ENCODE assay signal across 8 cellular contexts in the genomic region with DNA sequence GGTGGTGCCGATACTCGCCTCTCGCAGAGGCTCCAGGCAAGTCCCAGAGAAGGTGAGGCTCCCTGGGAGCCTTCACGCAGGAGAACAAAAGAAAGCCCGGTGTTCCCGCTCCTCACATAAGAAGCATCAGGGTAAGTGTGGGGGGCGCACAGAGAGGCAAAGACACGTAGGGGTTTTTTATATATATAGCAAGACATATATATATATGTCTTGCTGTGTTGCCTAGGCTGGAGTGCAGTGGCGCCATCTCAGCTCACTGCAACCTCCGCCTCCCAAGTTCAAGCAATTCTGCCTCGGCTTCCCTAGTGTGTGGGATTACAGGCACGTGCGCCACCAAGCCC.
DNase-seq lines count a peak whose midpoint lies in the region; ATAC-seq, FAIRE-seq and TF ChIP-seq lines count a peak whose summit lies in the region.

No MANE protein-coding gene starts in this region.

- H2AFZ ChIP-seq in astrocyte (ENCODE audit: low read depth, low read length): no peak overlapping the region

- H3K27me3 ChIP-seq in CD8-positive, alpha-beta T cell (ENCODE audit: insufficient read depth, low read length): no peaks in the 10 kb centered on the region
- H3K27me3 ChIP-seq in astrocyte (ENCODE audit: insufficient read depth, low read length) (no peaks in the 10 kb centered on the region), neutrophil (no peaks in the 10 kb centered on the region)

- peaks cover 24% of the 10 kb centered on the region for H3K4me1 Mint-ChIP-seq in CD8-positive, alpha-beta T cell (ENCODE audit: low read depth)
- H3K4me1 Mint-ChIP-seq in astrocyte (ENCODE audit: low read depth, unreplicated experiment): no peaks in the 10 kb centered on the region

- DNase-seq in CD8-positive, alpha-beta T cell: no peak
- no peak for DNase-seq in astrocyte (ENCODE audit: low read depth)
- no peak for DNase-seq in NCI-H1417 treated with DMSO at 0.1 percent for 48 hours (lab: John Stamatoyannopoulos, UW)
- DNase-seq in NCI-H345 treated with DMSO at 0.1 percent for 48 hours (lab: John Stamatoyannopoulos, UW; ENCODE audit: unreplicated experiment): no peak

- peak; percentile 52 for TF ChIP-seq CTCF in CD8-positive, alpha-beta T cell (IDR thresholded peaks at IDR 0.05)
- TF ChIP-seq CTCF in astrocyte (IDR thresholded peaks at IDR 0.05; ENCODE audit: insufficient read depth, low read depth, low read length) (no peak), neutrophil (IDR thresholded peaks at IDR 0.05) (no peak)

- H3K79me2 ChIP-seq in astrocyte (ENCODE audit: insufficient read depth, low read length): no peaks in the 10 kb centered on the region

- no peaks in the 10 kb centered on the region for H3K27me3 Mint-ChIP-seq in CD8-positive, alpha-beta T cell (ENCODE audit: low read depth)
- peaks cover 2% of the 10 kb centered on the region for H3K27me3 Mint-ChIP-seq in astrocyte (ENCODE audit: low read depth, unreplicated experiment)

- H3K9me3 ChIP-seq in CD8-positive, alpha-beta T cell (ENCODE audit: low read length): no peaks in the 10 kb centered on the region
- no peaks in the 10 kb centered on the region for H3K9me3 ChIP-seq in astrocyte (ENCODE audit: insufficient read depth, low read depth, low read length)
- no peaks in the 10 kb centered on the region for H3K9me3 ChIP-seq in neutrophil

- peak overlapping the region; percentile 69 for H3K27ac Mint-ChIP-seq in CD8-positive, alpha-beta T cell
- H3K27ac Mint-ChIP-seq in astrocyte (ENCODE audit: unreplicated experiment): no peak overlapping the region

- no peak overlapping the region for H3K9ac ChIP-seq in astrocyte (ENCODE audit: low read length)

- POLR2A ChIA-PET in CD8-positive, alpha-beta T cell (lab: Charles Lee): interaction anchor here (1.0 kb wide), 1 partner anchor 391 kb away, joined by 3 read pairs; no protein-coding TSS in a partner anchor

- H3K36me3 Mint-ChIP-seq in CD8-positive, alpha-beta T cell: peaks cover 7% of the 10 kb centered on the region
- H3K36me3 Mint-ChIP-seq in astrocyte (ENCODE audit: low read depth, unreplicated experiment): no peaks in the 10 kb centered on the region

- intact Hi-C loops in CD8-positive, alpha-beta T cell (cut with DNase I, micrococcal nuclease): loop anchor here in 1 of 2 experiments (5.0 to 10.0 kb wide), 2 partner anchors 192 to 700 kb away; no protein-coding TSS in a partner anchor

- CTCF ChIA-PET in CD8-positive, alpha-beta T cell (lab: Charles Lee): interaction anchor here (0.9 to 3.6 kb wide), 17 partner anchors 9 to 465 kb away, joined by 3 to 39 read pairs (median 4); no protein-coding TSS in a partner anchor

- H4K20me1 ChIP-seq in astrocyte (ENCODE audit: insufficient read depth, low read length): no peaks in the 10 kb centered on the region

- H3K36me3 ChIP-seq in CD8-positive, alpha-beta T cell (ENCODE audit: insufficient read depth, low read length): no peaks in the 10 kb centered on the region
- H3K36me3 ChIP-seq in astrocyte (ENCODE audit: insufficient read depth, low read length): no peaks in the 10 kb centered on the region
- H3K36me3 ChIP-seq in neutrophil: no peaks in the 10 kb centered on the region

- peaks cover 12% of the 10 kb centered on the region for H3K4me1 ChIP-seq in CD8-positive, alpha-beta T cell (ENCODE audit: insufficient read depth, low read length)
- peaks cover 10% of the 10 kb centered on the region for H3K4me1 ChIP-seq in astrocyte (ENCODE audit: insufficient read depth, low read length)
- H3K4me1 ChIP-seq in neutrophil (ENCODE audit: control insufficient read depth in 1 of 2, insufficient read depth in 1 of 2, low read depth in 1 of 2, low read length in 1 of 2): peaks cover 26 to 29% of the 10 kb centered on the region in 2 experiments

- H3K4me2 ChIP-seq in astrocyte (ENCODE audit: low read length): peak overlapping the region; percentile 77

- FAIRE-seq in astrocyte (lab: Jason Lieb, UNC): no peak

- no peak overlapping the region for H3K4me3 ChIP-seq in CD8-positive, alpha-beta T cell (ENCODE audit: low read depth, low read length)
- H3K4me3 ChIP-seq in astrocyte (ENCODE audit: insufficient read depth, low read depth, low read length) (no peak overlapping the region), neutrophil (ENCODE audit: low read depth in 1 of 2, low read length in 1 of 2) (peak overlapping the region; percentile 56 to 69)

- H3K9me3 Mint-ChIP-seq in CD8-positive, alpha-beta T cell: no peaks in the 10 kb centered on the region
- no peaks in the 10 kb centered on the region for H3K9me3 Mint-ChIP-seq in astrocyte (ENCODE audit: unreplicated experiment)

- ATAC-seq in CD8-positive, alpha-beta T cell: peak; percentile 7
- ATAC-seq in HG03045 (IDR thresholded peaks at IDR 0.05; ENCODE audit: unreplicated experiment) (peak; percentile 15), HG03457 (IDR thresholded peaks at IDR 0.05; ENCODE audit: unreplicated experiment) (no peak), GM18858 (IDR thresholded peaks at IDR 0.05; ENCODE audit: unreplicated experiment) (no peak)

- peak overlapping the region; percentile 73 for H3K4me3 Mint-ChIP-seq in CD8-positive, alpha-beta T cell
- no peak overlapping the region for H3K4me3 Mint-ChIP-seq in astrocyte (ENCODE audit: unreplicated experiment)

- H3K27ac ChIP-seq in CD8-positive, alpha-beta T cell (ENCODE audit: low read depth, low read length): no peak overlapping the region
- H3K27ac ChIP-seq in astrocyte (ENCODE audit: low read depth, low read length): no peak overlapping the region
- H3K27ac ChIP-seq in neutrophil: no peak overlapping the region

Comparison
In these comparisons a context has a peak if more than half of its experiments do, and no peak if none do; other contexts are left out.
1. ATAC-seq: peak in CD8-positive, alpha-beta T cell (single experiment) and HG03045 (single experiment); none in HG03457 (single experiment) and GM18858 (single experiment).
2. H3K4me3 ChIP-seq: peak in neutrophil (2 of 2); none in CD8-positive, alpha-beta T cell (single experiment) and astrocyte (single experiment).